In the genomic region with DNA sequence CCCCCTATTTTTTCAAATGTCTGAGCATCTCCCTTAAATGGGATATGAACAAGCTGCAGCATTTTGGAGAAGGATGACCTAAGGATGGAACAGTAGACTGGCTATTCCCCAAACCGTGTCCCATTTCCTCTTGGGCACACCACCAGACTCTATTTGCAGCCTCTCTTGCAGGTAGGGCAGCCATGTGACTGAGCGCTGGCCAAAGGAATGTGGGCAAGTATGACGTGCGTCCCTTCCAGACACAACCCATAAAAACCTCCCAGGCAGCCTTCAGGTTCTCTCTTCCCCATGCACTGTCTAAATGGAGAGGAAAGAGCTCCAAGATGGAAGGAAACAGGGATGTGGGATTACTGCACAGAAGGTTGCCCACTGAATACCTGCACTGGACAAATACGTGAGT, we compare ENCODE assay signal across 38 cellular contexts.
"Had no signal": no experiment of that assay in that cellular context is flagged by ENCODE, and none has a peak within 500 bp of the region (broad histone marks: within the 10 kb centered on the region; RNA-seq: fewer than 3 reads in every experiment).

No MANE protein-coding gene starts in this region.

- H3K27me3 Mint-ChIP-seq: activated naive CD8-positive, alpha-beta T cell treated with anti-CD3 and anti-CD28 coated beads for 36 hours; activated naive CD8-positive, alpha-beta T cell treated with anti-CD3 and anti-CD28 coated beads, Interleukin-2, amount 10 ng/mL, durations not matched to agents 7 days and 5 days had no signal

- H3K4me1 Mint-ChIP-seq: activated naive CD4-positive, alpha-beta T cell treated with anti-CD3 and anti-CD28 coated beads, Interleukin-2, amount 10 ng/mL, durations not matched to agents 7 days and 5 days; activated naive CD4-positive, alpha-beta T cell treated with anti-CD3 and anti-CD28 coated beads, Interleukin-2, amount 50 U/mL, for 24 hours; activated naive CD8-positive, alpha-beta T cell treated with anti-CD3 and anti-CD28 coated beads, Interleukin-2, amount 10 ng/mL, durations not matched to agents 7 days and 5 days; activated naive CD8-positive, alpha-beta T cell treated with anti-CD3 and anti-CD28 coated beads, Interleukin-2, amount 50 U/mL, for 24 hours; activated T-helper 17 cell treated with anti-CD3 and anti-CD28 coated beads, Interleukin-2, amount 50 U/mL, for 72 hours; central memory CD8-positive, alpha-beta T cell had no signal

- DNase-seq: activated effector memory CD4-positive, alpha-beta T cell treated with anti-CD3 and anti-CD28 coated beads, Interleukin-2, amount 50 U/mL, for 16 hours; activated effector memory CD4-positive, alpha-beta T cell treated with Interleukin-2 at 50 U/mL for 16 hours; activated gamma-delta T cell; activated gamma-delta T cell treated with Interleukin-2 at 50 U/mL for 16 hours; activated naive CD4-positive, alpha-beta T cell; activated naive CD4-positive, alpha-beta T cell treated with anti-CD3 and anti-CD28 coated beads for 36 hours; activated naive CD4-positive, alpha-beta T cell treated with anti-CD3 and anti-CD28 coated beads, Interleukin-2, amount 10 ng/mL, durations not matched to agents 7 days and 5 days; activated naive CD4-positive, alpha-beta T cell treated with anti-CD3 and anti-CD28 coated beads, Interleukin-2, amount 50 U/mL, for 16 hours; activated naive CD4-positive, alpha-beta T cell treated with Interleukin-2 at 50 U/mL for 16 hours; activated naive CD8-positive, alpha-beta T cell treated with anti-CD3 and anti-CD28 coated beads for 36 hours; activated naive CD8-positive, alpha-beta T cell treated with anti-CD3 and anti-CD28 coated beads, Interleukin-2, amount 10 ng/mL, durations not matched to agents 7 days and 5 days; activated naive CD8-positive, alpha-beta T cell treated with anti-CD3 and anti-CD28 coated beads, Interleukin-2, amount 50 U/mL, for 24 hours; activated T-cell treated with anti-CD3 and anti-CD28 coated beads, Interleukin-2, amount 50 U/mL, for 1 hour; activated T-cell treated with anti-CD3 and anti-CD28 coated beads, Interleukin-2, amount 50 U/mL, for 24 hours; activated T-cell treated with anti-CD3 and anti-CD28 coated beads, Interleukin-2, amount 50 U/mL, for 4 hours; activated T-cell treated with anti-CD3 and anti-CD28 coated beads, Interleukin-2, amount 50 U/mL, for 48 hours; activated T-cell treated with anti-CD3 and anti-CD28 coated beads, Interleukin-2, amount 50 U/mL, for 72 hours; adrenal gland; amniotic stem cell; amygdala; anterior cingulate cortex; aorta; body of pancreas; brain microvascular endothelial cell; caudate nucleus; central memory CD4-positive, alpha-beta T cell; cerebellar nuclear complex had no signal

- H3K27ac Mint-ChIP-seq: activated naive CD4-positive, alpha-beta T cell treated with anti-CD3 and anti-CD28 coated beads for 36 hours; activated naive CD4-positive, alpha-beta T cell treated with anti-CD3 and anti-CD28 coated beads, Interleukin-2, amount 10 ng/mL, durations not matched to agents 7 days and 5 days; activated naive CD4-positive, alpha-beta T cell treated with anti-CD3 and anti-CD28 coated beads, Interleukin-2, amount 50 U/mL, for 24 hours; activated naive CD4-positive, alpha-beta T cell treated with anti-CD3 and anti-CD28 coated beads, Interleukin-2, amount 50 U/mL, for 72 hours; activated naive CD8-positive, alpha-beta T cell; activated naive CD8-positive, alpha-beta T cell treated with anti-CD3 and anti-CD28 coated beads for 36 hours; activated naive CD8-positive, alpha-beta T cell treated with anti-CD3 and anti-CD28 coated beads, Interleukin-2, amount 10 ng/mL, durations not matched to agents 7 days and 5 days; activated naive CD8-positive, alpha-beta T cell treated with anti-CD3 and anti-CD28 coated beads, Interleukin-2, amount 50 U/mL, for 24 hours; activated T-cell treated with anti-CD3 and anti-CD28 coated beads, Interleukin-2, amount 50 U/mL, for 24 hours; activated T-cell treated with anti-CD3 and anti-CD28 coated beads, Interleukin-2, amount 50 U/mL, for 72 hours; activated T-helper 1 cell treated with anti-CD3 and anti-CD28 coated beads, Interleukin-12 subunit alpha, Interleukin-12 subunit beta, Interleukin-2, Interleukin-4 antibody, amounts not matched to agents 30 ng/mL and 10 ng/mL and 1 ng/mL, durations not matched to agents 14 hours and 24 hours and 36 hours; activated T-helper 17 cell treated with anti-CD3 and anti-CD28 coated beads, Interleukin-2, amount 50 U/mL, for 72 hours; activated T-helper 2 cell treated with anti-CD3 and anti-CD28 coated beads, Interferon-gamma antibody, Interleukin-2, Interleukin-4, amounts not matched to agents 10 μg/mL and 5 μg/mL and 100 μg/mL, durations not matched to agents 14 hours and 24 hours and 36 hours; brain had no signal

- H3K9me3 Mint-ChIP-seq: activated naive CD4-positive, alpha-beta T cell treated with anti-CD3 and anti-CD28 coated beads for 36 hours; activated naive CD4-positive, alpha-beta T cell treated with anti-CD3 and anti-CD28 coated beads, Interleukin-2, amount 10 ng/mL, durations not matched to agents 7 days and 5 days; activated naive CD4-positive, alpha-beta T cell treated with anti-CD3 and anti-CD28 coated beads, Interleukin-2, amount 50 U/mL, for 24 hours; activated naive CD4-positive, alpha-beta T cell treated with anti-CD3 and anti-CD28 coated beads, Interleukin-2, amount 50 U/mL, for 72 hours; activated naive CD8-positive, alpha-beta T cell treated with anti-CD3 and anti-CD28 coated beads for 36 hours; activated naive CD8-positive, alpha-beta T cell treated with anti-CD3 and anti-CD28 coated beads, Interleukin-2, amount 10 ng/mL, durations not matched to agents 7 days and 5 days; activated naive CD8-positive, alpha-beta T cell treated with anti-CD3 and anti-CD28 coated beads, Interleukin-2, amount 50 U/mL, for 24 hours; activated T-cell treated with anti-CD3 and anti-CD28 coated beads, Interleukin-2, amount 50 U/mL, for 24 hours; activated T-cell treated with anti-CD3 and anti-CD28 coated beads, Interleukin-2, amount 50 U/mL, for 4 hours; activated T-cell treated with anti-CD3 and anti-CD28 coated beads, Interleukin-2, amount 50 U/mL, for 72 hours; activated T-helper 1 cell treated with anti-CD3 and anti-CD28 coated beads, Interleukin-12 subunit alpha, Interleukin-12 subunit beta, Interleukin-2, Interleukin-4 antibody, amounts not matched to agents 30 ng/mL and 10 ng/mL and 1 ng/mL, durations not matched to agents 14 hours and 24 hours and 36 hours; activated T-helper 17 cell treated with anti-CD3 and anti-CD28 coated beads, Interleukin-2, amount 50 U/mL, for 72 hours; activated T-helper 2 cell treated with anti-CD3 and anti-CD28 coated beads, Interferon-gamma antibody, Interleukin-2, Interleukin-4, amounts not matched to agents 10 μg/mL and 5 μg/mL and 100 μg/mL, durations not matched to agents 14 hours and 24 hours and 36 hours; brain; central memory CD8-positive, alpha-beta T cell had no signal

- H3K4me3 Mint-ChIP-seq: activated naive CD4-positive, alpha-beta T cell treated with anti-CD3 and anti-CD28 coated beads for 36 hours; activated naive CD4-positive, alpha-beta T cell treated with anti-CD3 and anti-CD28 coated beads, Interleukin-2, amount 10 ng/mL, durations not matched to agents 7 days and 5 days; activated naive CD4-positive, alpha-beta T cell treated with anti-CD3 and anti-CD28 coated beads, Interleukin-2, amount 50 U/mL, for 24 hours; activated naive CD8-positive, alpha-beta T cell; activated naive CD8-positive, alpha-beta T cell treated with anti-CD3 and anti-CD28 coated beads for 36 hours; activated naive CD8-positive, alpha-beta T cell treated with anti-CD3 and anti-CD28 coated beads, Interleukin-2, amount 10 ng/mL, durations not matched to agents 7 days and 5 days; activated naive CD8-positive, alpha-beta T cell treated with anti-CD3 and anti-CD28 coated beads, Interleukin-2, amount 50 U/mL, for 24 hours; activated T-cell treated with anti-CD3 and anti-CD28 coated beads, Interleukin-2, amount 50 U/mL, for 24 hours; activated T-cell treated with anti-CD3 and anti-CD28 coated beads, Interleukin-2, amount 50 U/mL, for 4 hours; activated T-cell treated with anti-CD3 and anti-CD28 coated beads, Interleukin-2, amount 50 U/mL, for 72 hours; activated T-helper 1 cell treated with anti-CD3 and anti-CD28 coated beads, Interleukin-12 subunit alpha, Interleukin-12 subunit beta, Interleukin-2, Interleukin-4 antibody, amounts not matched to agents 30 ng/mL and 10 ng/mL and 1 ng/mL, durations not matched to agents 14 hours and 24 hours and 36 hours; activated T-helper 17 cell treated with anti-CD3 and anti-CD28 coated beads, Interleukin-2, amount 50 U/mL, for 72 hours; brain; central memory CD8-positive, alpha-beta T cell had no signal

- H3K36me3 Mint-ChIP-seq: activated naive CD4-positive, alpha-beta T cell treated with anti-CD3 and anti-CD28 coated beads, Interleukin-2, amount 10 ng/mL, durations not matched to agents 7 days and 5 days; activated naive CD4-positive, alpha-beta T cell treated with anti-CD3 and anti-CD28 coated beads, Interleukin-2, amount 50 U/mL, for 24 hours; activated naive CD4-positive, alpha-beta T cell treated with anti-CD3 and anti-CD28 coated beads, Interleukin-2, amount 50 U/mL, for 72 hours; activated naive CD8-positive, alpha-beta T cell; activated naive CD8-positive, alpha-beta T cell treated with anti-CD3 and anti-CD28 coated beads for 36 hours; activated naive CD8-positive, alpha-beta T cell treated with anti-CD3 and anti-CD28 coated beads, Interleukin-2, amount 10 ng/mL, durations not matched to agents 7 days and 5 days; brain had no signal

- H3K4me3 ChIP-seq: adrenal gland, ascending aorta, body of pancreas, breast epithelium, cardiac muscle cell had no signal

- ATAC-seq: activated naive CD4-positive, alpha-beta T cell treated with anti-CD3 and anti-CD28 coated beads, Interleukin-2, amount 50 U/mL, for 72 hours; activated naive CD8-positive, alpha-beta T cell treated with anti-CD3 and anti-CD28 coated beads, Interleukin-2, amount 50 U/mL, for 24 hours; activated T-cell treated with anti-CD3 and anti-CD28 coated beads, Interleukin-2, amount 50 U/mL, for 4 hours; activated T-cell treated with anti-CD3 and anti-CD28 coated beads, Interleukin-2, amount 50 U/mL, for 72 hours; activated T-helper 17 cell treated with anti-CD3 and anti-CD28 coated beads, Interleukin-2, amount 50 U/mL, for 72 hours; body of pancreas had no signal
